ENCODE assay signal across 1 cellular context in the genomic region with DNA sequence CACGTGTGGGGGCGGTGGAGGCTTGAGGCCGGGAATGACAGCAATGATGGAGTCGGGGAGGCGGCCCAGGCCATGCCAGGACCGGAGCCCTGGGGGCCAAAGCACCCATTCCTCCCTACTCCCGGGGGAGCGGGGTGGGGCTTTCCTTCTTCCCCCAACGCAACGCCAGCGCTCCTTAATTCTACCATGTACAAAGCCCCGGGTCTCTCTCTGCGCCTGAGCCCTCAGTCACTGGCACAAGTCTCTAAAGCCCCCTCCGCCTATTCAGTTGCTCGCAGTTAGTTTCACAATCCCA.
TF ChIP-seq lines count a peak whose summit lies in the region.

No MANE protein-coding gene starts in this region.

TF ChIP-seq in IMR-90, 13 proteins besides CTCF, POLR2A, EP300 and RAD21:
- TF ChIP-seq CHD1 (IDR thresholded peaks at IDR 0.05; ENCODE audit: low read depth, low read length) (no peak), FOS (IDR thresholded peaks at IDR 0.05; ENCODE audit: low read depth, low read length) (no peak), RCOR1 (IDR thresholded peaks at IDR 0.05; ENCODE audit: insufficient replicate concordance, low read length) (no peak), NFE2L2 (IDR thresholded peaks at IDR 0.05; ENCODE audit: low read depth, low read length) (no peak), SMC3 (IDR thresholded peaks at IDR 0.05; ENCODE audit: low read depth, low read length) (no peak), USF2 (IDR thresholded peaks at IDR 0.05; ENCODE audit: low read depth, low read length) (no peak), MAFK (IDR thresholded peaks at IDR 0.05; ENCODE audit: low read depth, low read length) (no peak), CEBPB (IDR thresholded peaks at IDR 0.05; ENCODE audit: low read depth, low read length) (no peak), BHLHE40 (IDR thresholded peaks at IDR 0.05; ENCODE audit: low read depth, low read length) (no peak; the same call in 1 of the 2 replicates)
